1 cellular context compared by ENCODE assay signal in the genomic region with DNA sequence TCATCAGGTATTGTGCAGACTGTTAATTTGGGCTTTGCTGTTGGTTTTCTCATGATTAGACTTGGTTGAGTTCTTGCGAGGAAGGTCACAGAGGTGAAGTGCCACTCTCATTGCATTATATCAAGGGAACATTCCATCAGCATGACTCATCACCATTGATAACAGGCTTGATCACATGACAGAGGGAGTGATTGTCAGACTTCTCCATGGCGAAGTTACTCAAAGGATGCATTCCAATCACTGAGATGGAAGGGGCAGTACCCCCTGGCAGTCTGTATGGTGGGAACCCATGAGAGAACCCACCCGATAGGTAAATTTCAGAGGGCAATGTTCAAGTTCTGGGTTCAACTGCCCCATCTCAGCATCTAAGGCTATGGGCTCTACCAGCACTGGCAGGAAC.
TF ChIP-seq lines count a peak whose summit lies in the region.

No MANE protein-coding gene starts in this region.

TF ChIP-seq in endothelial cell of umbilical vein, 7 proteins besides CTCF, POLR2A, EP300 and RAD21:
- TF ChIP-seq POLR2AphosphoS5 (IDR thresholded peaks at IDR 0.05; ENCODE audit: insufficient read depth, low read depth, low read length): peak; percentile 48
- peak; percentile 95 for TF ChIP-seq FOS (IDR thresholded peaks at IDR 0.05; ENCODE audit: borderline replicate concordance, insufficient read depth, low read length)
- TF ChIP-seq MYC (IDR thresholded peaks at IDR 0.05; ENCODE audit: low read depth, low read length): no peak
- TF ChIP-seq EZH2 (IDR thresholded peaks at IDR 0.05; ENCODE audit: borderline replicate concordance, low read depth, low read length, severe bottlenecking): no peak
- TF ChIP-seq, protein P1, sequence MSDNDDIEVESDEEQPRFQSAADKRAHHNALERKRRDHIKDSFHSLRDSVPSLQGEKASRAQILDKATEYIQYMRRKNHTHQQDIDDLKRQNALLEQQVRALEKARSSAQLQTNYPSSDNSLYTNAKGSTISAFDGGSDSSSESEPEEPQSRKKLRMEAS (IDR thresholded peaks at IDR 0.05; ENCODE audit: insufficient read depth, insufficient read length): peak; percentile 49
- TF ChIP-seq GATA2 (IDR thresholded peaks at IDR 0.05; ENCODE audit: insufficient read depth, insufficient read length, low read depth, low read length): peak; percentile 78
- peak; percentile 100 for TF ChIP-seq JUN (IDR thresholded peaks at IDR 0.05; ENCODE audit: borderline replicate concordance, insufficient read depth, insufficient read length, low read depth)
